ENCODE assay signal across 24 cellular contexts in genomic region chr4:168734703-168735688, GRCh38.
A peak's percentile ranks its signal among the peaks of the same experiment; 100 is the strongest.
DNase-seq lines count a peak whose midpoint lies in the region; ATAC-seq and TF ChIP-seq lines count a peak whose summit lies in the region.
"Had no signal": no experiment of that assay in that cellular context is flagged by ENCODE, and none has a peak within 500 bp of the region (broad histone marks: within the 10 kb centered on the region; RNA-seq: fewer than 3 reads in every experiment).

No MANE protein-coding gene starts in this region.

- DNase-seq in NOMO-1 treated with DMSO at 0.1 percent for 48 hours (lab: John Stamatoyannopoulos, UW; ENCODE audit: unreplicated experiment) (peak; percentile 5), NOMO-1 treated with dmso at 0.1 percent for 144 hours (lab: John Stamatoyannopoulos, UW; ENCODE audit: unreplicated experiment) (no peak), right atrium auricular region (ENCODE audit: low spot score) (no peak), vagina (ENCODE audit: extremely low spot score in 2 of 2) (no peak), anterior cingulate cortex (lab: John Stamatoyannopoulos, UW) (no peak), NCI-H2171 (lab: John Stamatoyannopoulos, UW) (no peak)
- DNase-seq: activated B cell treated with CpG ODN at 0.5 μM for 24 hours; activated CD8-positive, alpha-beta T cell treated with anti-CD3 and anti-CD28 coated beads for 36 hours; activated T-cell treated with anti-CD3 and anti-CD28 coated beads, Interleukin-2, amount 50 U/mL, for 4 hours; COR-L47; esophagus squamous epithelium; H7; hippocampal formation; islet precursor cell; KG1; NCI-H2107; NCI-H526; occipital lobe; OCI-M1; right lobe of liver had no signal

- H3K79me2 ChIP-seq in parathyroid adenoma = no peaks in the 10 kb centered on the region

- H3K4me3 ChIP-seq in right atrium auricular region = no peak overlapping the region
- no peak overlapping the region for H3K4me3 ChIP-seq in parathyroid adenoma (ENCODE audit: low read depth, low read length)
- H3K4me3 ChIP-seq in vagina = no peak overlapping the region
- H3K4me3 ChIP-seq: esophagus squamous epithelium, right lobe of liver, SJSA1 had no signal

- TF ChIP-seq CTCF in right atrium auricular region (IDR thresholded peaks at IDR 0.05) (no peak), parathyroid adenoma (IDR thresholded peaks at IDR 0.05) (no peak), vagina (IDR thresholded peaks at IDR 0.05) (no peak)

- H3K9ac ChIP-seq in parathyroid adenoma = no peak overlapping the region

- H3K36me3 ChIP-seq in right atrium auricular region (no peaks in the 10 kb centered on the region), parathyroid adenoma (ENCODE audit: control insufficient read depth, insufficient read depth, low read length) (no peaks in the 10 kb centered on the region), vagina (no peaks in the 10 kb centered on the region)
- H3K36me3 ChIP-seq: esophagus squamous epithelium, right lobe of liver had no signal

- H3K9me3 ChIP-seq in right atrium auricular region (no peaks in the 10 kb centered on the region), parathyroid adenoma (ENCODE audit: control insufficient read depth, low read length) (no peaks in the 10 kb centered on the region), vagina (no peaks in the 10 kb centered on the region)
- H3K9me3 ChIP-seq: esophagus squamous epithelium, right lobe of liver, SJSA1 had no signal

- no peak for TF ChIP-seq POLR2A in vagina (IDR thresholded peaks at IDR 0.05)

- ATAC-seq in HG03095 (IDR thresholded peaks at IDR 0.05; ENCODE audit: unreplicated experiment) = no peak
- ATAC-seq: activated CD8-positive, alpha-beta T cell treated with anti-CD3 and anti-CD28 coated beads for 36 hours; activated T-cell treated with anti-CD3 and anti-CD28 coated beads, Interleukin-2, amount 50 U/mL, for 4 hours; right lobe of liver had no signal

- H3K27me3 ChIP-seq in right atrium auricular region (no peaks in the 10 kb centered on the region), parathyroid adenoma (ENCODE audit: control insufficient read depth, insufficient read depth, low read length) (no peaks in the 10 kb centered on the region), vagina (no peaks in the 10 kb centered on the region)
- H3K27me3 ChIP-seq: esophagus squamous epithelium, right lobe of liver, SJSA1 had no signal

- H3K27ac ChIP-seq in right atrium auricular region (peak overlapping the region; percentile 29 to 62), parathyroid adenoma (peak overlapping the region; percentile 36), vagina (peak overlapping the region; percentile 32)
- H3K27ac ChIP-seq: 22Rv1, right lobe of liver, SJSA1 had no signal

- H3K4me1 ChIP-seq in right atrium auricular region (peaks cover 0 to 28% of the 10 kb centered on the region in 2 donors), parathyroid adenoma (peaks cover 26% of the 10 kb centered on the region), vagina (peaks cover 7% of the 10 kb centered on the region)
- H3K4me1 ChIP-seq: right lobe of liver had no signal

- H2AFZ ChIP-seq in parathyroid adenoma = no peak overlapping the region

- intact Hi-C loops in vagina (cut with DNase I) = no loop called here

- no peak overlapping the region for H3K4me2 ChIP-seq in parathyroid adenoma (ENCODE audit: low read length)
